Comparison of ENCODE assay signal across 8 cellular contexts in the genomic region with DNA sequence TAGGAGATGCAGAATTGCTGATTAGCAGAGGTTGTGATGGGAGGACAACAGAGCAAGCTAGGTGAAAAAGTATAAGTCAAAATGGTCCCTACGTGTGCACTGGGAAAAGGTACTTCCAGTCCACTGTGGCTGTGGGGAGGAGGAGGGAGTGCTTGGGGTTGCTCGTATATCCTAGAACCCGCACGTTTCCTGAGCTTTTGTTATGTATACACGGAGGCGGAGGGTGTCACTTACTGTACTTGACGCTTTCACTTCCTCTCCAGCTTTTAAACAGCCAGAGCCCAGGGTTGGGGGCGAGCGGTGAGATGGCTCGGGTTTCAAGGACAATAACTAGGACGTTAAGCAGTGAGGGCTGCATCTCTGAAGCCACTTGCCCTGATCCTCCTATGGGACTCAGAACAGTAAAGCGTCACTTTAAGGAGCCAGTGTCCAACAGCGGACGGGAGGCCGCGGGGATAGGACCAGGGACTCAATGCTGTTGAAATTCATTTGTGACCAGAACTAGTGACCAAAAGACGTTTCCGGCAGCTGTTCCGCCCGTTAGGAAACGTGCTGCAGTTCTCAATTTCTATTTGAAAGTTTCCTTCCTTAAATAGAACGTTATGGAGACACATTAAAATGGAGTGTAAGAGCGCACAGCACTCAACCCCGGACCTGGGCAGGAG. TPM values are rescaled to one million over a fixed set of nuclear protein-coding genes. Genes with fewer than 3 reads are reported as not detected.
DNase-seq lines count a peak whose midpoint lies in the region; ATAC-seq and TF ChIP-seq lines count a peak whose summit lies in the region.

No MANE protein-coding gene starts in this region.

- H3K9me3 ChIP-seq in endodermal cell (ENCODE audit: control insufficient read depth, low read length) = no peaks in the 10 kb centered on the region
- H3K9me3 ChIP-seq in tibial artery = no peaks in the 10 kb centered on the region

- TF ChIP-seq CTCF in endodermal cell (conservative IDR thresholded peaks at IDR 0.05) (no peak), tibial artery (IDR thresholded peaks at IDR 0.05) (no peak)

- H3K4me3 Mint-ChIP-seq in T-cell (no peak overlapping the region), endodermal cell (no peak overlapping the region)

- H3K4me1 Mint-ChIP-seq in T-cell (no peaks in the 10 kb centered on the region), endodermal cell (peaks cover 15% of the 10 kb centered on the region)

- H3K27me3 Mint-ChIP-seq in T-cell = peaks cover 0 to 4% of the 10 kb centered on the region in 2 donors
- no peaks in the 10 kb centered on the region for H3K27me3 Mint-ChIP-seq in endodermal cell (ENCODE audit: insufficient read depth)

- no peak overlapping the region for H3K27ac Mint-ChIP-seq in T-cell
- no peak overlapping the region for H3K27ac Mint-ChIP-seq in endodermal cell

- H3K36me3 ChIP-seq in endodermal cell (ENCODE audit: control insufficient read depth, insufficient read depth, low read length) (no peaks in the 10 kb centered on the region), tibial artery (no peaks in the 10 kb centered on the region)

- H3K4me1 ChIP-seq in endodermal cell (ENCODE audit: control insufficient read depth, insufficient read depth, low read length) (no peaks in the 10 kb centered on the region), tibial artery (peaks cover 0 to 32% (median 5%) of the 10 kb centered on the region in 4 donors)

- intact Hi-C loops in tibial artery (cut with DNase I; ENCODE audit: low total_unique reads) = no loop called here

- peak overlapping the region; percentile 81 for H3K9ac ChIP-seq in endodermal cell (ENCODE audit: extremely low read depth, low read length, poor library complexity, severe bottlenecking)

- POLR2A ChIA-PET in T-cell (lab: Charles Lee) = no interaction called here

- CTCF ChIA-PET in T-cell (lab: Charles Lee) = no interaction called here

- ATAC-seq in HG02798 (IDR thresholded peaks at IDR 0.05; ENCODE audit: poor library complexity, unreplicated experiment) (peak; percentile 46), T-cell (replicated peaks in 1 of 4) (peak in 3 of 4 experiments; percentile 29 to 57 (median 33))

- peak; percentile 32 for DNase-seq in NCI-H82 (lab: John Stamatoyannopoulos, UW)
- DNase-seq in NCI-H82 treated with DMSO at 0.1 percent for 48 hours (lab: John Stamatoyannopoulos, UW; ENCODE audit: unreplicated experiment) = no peak
- peak; percentile 78 for DNase-seq in NCI-H1436 (lab: John Stamatoyannopoulos, UW)
- DNase-seq in T-cell = peak in 1 of 34 experiments; percentile 1
- DNase-seq in endodermal cell = peak; percentile 94
- DNase-seq in lung microvascular endothelial cell (ENCODE audit: low read depth in 2 of 2) = peak; percentile 63 to 72
- DNase-seq in tibial artery = peak; percentile 54 to 72

- H3K27me3 ChIP-seq in endodermal cell (ENCODE audit: control insufficient read depth, insufficient read depth, low read length, poor library complexity, severe bottlenecking) (no peaks in the 10 kb centered on the region), tibial artery (no peaks in the 10 kb centered on the region)

- H3K9me3 Mint-ChIP-seq in T-cell (no peaks in the 10 kb centered on the region), endodermal cell (no peaks in the 10 kb centered on the region)

- H3K4me3 ChIP-seq in endodermal cell (ENCODE audit: low read length) (peak overlapping the region; percentile 95), tibial artery (peak overlapping the region; percentile 70 to 71)

- 0 to 1% methylated on average over 12 to 24 of the region's 24 CpGs for WGBS in endodermal cell (ENCODE audit: insufficient coverage in 1 of 2, insufficient read length in 1 of 2), 2 experiments

- H3K36me3 Mint-ChIP-seq in T-cell = no peaks in the 10 kb centered on the region
- H3K36me3 Mint-ChIP-seq in endodermal cell (ENCODE audit: low read depth) = no peaks in the 10 kb centered on the region

- H3K27ac ChIP-seq in endodermal cell (ENCODE audit: low read depth, low read length) = peak overlapping the region; percentile 91
- peak overlapping the region; percentile 73 to 86 for H3K27ac ChIP-seq in tibial artery

RNA-seq across cellular contexts. Expression of gene ETV1, which starts 1.0 kb away (rescaled TPM):
- total RNA-seq in T-cell = under 1 TPM in 4 of 5 donors, not detected in 1; 0.26 to 0.58 (median 0.38) TPM
- 10 to 100 TPM; 15.8 to 31.2 TPM for total RNA-seq in endodermal cell
- polyA plus RNA-seq in endodermal cell (2013, experiment 1 of 2) = 43.7 TPM
- polyA plus RNA-seq in endodermal cell (2013, experiment 2 of 2) = 49.3 TPM
- total RNA-seq in lung microvascular endothelial cell = 5.0 and 6.8 TPM in 2 replicates
